ENCODE assay signal across 8 cellular contexts in genomic region chr4:181810658-181811057, GRCh38.
"Had no signal": no experiment of that assay in that cellular context is flagged by ENCODE, and none has a peak within 500 bp of the region (broad histone marks: within the 10 kb centered on the region; RNA-seq: fewer than 3 reads in every experiment).

No MANE protein-coding gene starts in this region.

- DNase-seq: GM23248, GOT3, H7, HFFc6, KBM-7 had no signal

- H3K4me1 ChIP-seq: HAP-1 had no signal

- H3K9me3 ChIP-seq: HAP-1 had no signal

- H3K36me3 ChIP-seq: HAP-1 had no signal

- H3K27ac ChIP-seq: GM23248, HL-60 had no signal

- ATAC-seq: HCT116 had no signal

- H3K4me3 ChIP-seq: GM23248, HAP-1 had no signal

- H2AFZ ChIP-seq: GM23248 had no signal

- H3K9ac ChIP-seq: GM23248 had no signal
